Comparison of ENCODE assay signal across 23 cellular contexts in the genomic region with DNA sequence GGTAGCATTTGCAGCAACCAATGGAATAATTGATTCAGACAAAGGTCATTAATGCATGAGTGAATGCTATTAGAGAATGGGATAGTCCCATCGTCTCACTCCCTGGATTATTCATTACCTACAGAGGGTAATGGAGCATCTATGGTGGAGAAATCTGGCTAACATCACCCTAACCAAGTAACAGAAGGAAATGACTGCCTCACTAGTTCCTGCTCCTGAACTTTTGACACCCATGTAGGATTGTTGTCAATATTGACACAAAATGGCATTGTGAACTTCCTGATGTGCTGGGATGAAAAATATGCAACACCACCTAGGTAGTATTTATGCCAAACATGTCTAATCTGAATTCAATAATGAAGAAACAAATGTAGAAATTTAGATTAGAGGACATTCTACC. TPM values are rescaled to one million over a fixed set of nuclear protein-coding genes. Genes with fewer than 3 reads are reported as not detected.
DNase-seq lines count a peak whose midpoint lies in the region; ATAC-seq, FAIRE-seq and TF ChIP-seq lines count a peak whose summit lies in the region.
"Had no signal": no experiment of that assay in that cellular context is flagged by ENCODE, and none has a peak within 500 bp of the region (broad histone marks: within the 10 kb centered on the region; RNA-seq: fewer than 3 reads in every experiment).

No MANE protein-coding gene starts in this region.

- H3K4me2 ChIP-seq in A549 = peak overlapping the region; percentile 38
- H3K4me2 ChIP-seq: BLaER1, SK-N-SH had no signal

- intact Hi-C loops in left colon (cut with DNase I, micrococcal nuclease) (no loop called here), tibial artery (cut with DNase I; ENCODE audit: low total_unique reads) (no loop called here)

- TF ChIP-seq CTCF in A549 (IDR thresholded peaks at IDR 0.05) (no peak), tibial artery (IDR thresholded peaks at IDR 0.05) (no peak)

- POLR2A ChIA-PET in A549 (lab: Yijun Ruan, JAX) = no interaction called here

- 0% methylated on average over 1 of the region's 1 CpG for WGBS in A549 (ENCODE audit: missing lambda C conversion rate)

- no peaks in the 10 kb centered on the region for H3K36me3 ChIP-seq in tibial artery
- H3K36me3 ChIP-seq: BLaER1 had no signal

- FAIRE-seq in A549 (lab: Jason Lieb, UNC) = no peak
- FAIRE-seq: GM18507, H1 had no signal

- H3K4me1 ChIP-seq in A549 = peaks cover 8% of the 10 kb centered on the region; the same call in 2 of the 3 replicates
- no peaks in the 10 kb centered on the region for H3K4me1 ChIP-seq in tibial artery
- H3K4me1 ChIP-seq: BLaER1 had no signal

- TF ChIP-seq RAD21 in A549 (conservative IDR thresholded peaks at IDR 0.05 in 1 of 2, IDR thresholded peaks at IDR 0.05 in 1 of 2) = no peak

- H3K27ac Mint-ChIP-seq in natural killer cell treated with Interleukin-12 subunit alpha and Interleukin-12 subunit beta and Interleukin-15 and Interleukin-18, amount 100 ng/mL, for 72 hours = no peak overlapping the region
- H3K27ac Mint-ChIP-seq: CD4-positive, CD25-positive, alpha-beta regulatory T cell; IgD-negative memory B cell had no signal

- no peak overlapping the region for H3K4me3 ChIP-seq in A549
- H3K4me3 ChIP-seq in tibial artery = no peak overlapping the region
- H3K4me3 ChIP-seq: BLaER1 had no signal

- TF ChIP-seq POLR2A in A549 (IDR thresholded peaks at IDR 0.05; ENCODE audit: low read length) (no peak), GM18505 (IDR thresholded peaks at IDR 0.05; ENCODE audit: borderline replicate concordance, extremely low read depth, insufficient read depth, insufficient read length) (no peak)

- H3K9me3 ChIP-seq in A549 = no peaks in the 10 kb centered on the region
- H3K9me3 ChIP-seq in tibial artery = no peaks in the 10 kb centered on the region
- H3K9me3 ChIP-seq: BLaER1, SK-N-SH had no signal

- H3K27ac ChIP-seq in A549 (no peak overlapping the region), tibial artery (no peak overlapping the region)
- H3K27ac ChIP-seq: BLaER1 had no signal

- peak in 1 of 2 experiments; percentile 52 for DNase-seq in A549 (ENCODE audit: low read depth in 1 of 2, low spot score in 1 of 2)
- DNase-seq in DMS53 treated with DMSO at 0.1 percent for 48 hours (lab: John Stamatoyannopoulos, UW; ENCODE audit: unreplicated experiment) = peak; percentile 9
- DNase-seq in left colon = no peak
- DNase-seq in mucosa of gallbladder (ENCODE audit: low spot score) = peak; percentile 59
- DNase-seq in natural killer cell treated with Interleukin-12 subunit alpha and Interleukin-12 subunit beta and Interleukin-15 and Interleukin-18, amount 100 ng/mL, for 72 hours (ENCODE audit: low spot score) = no peak
- DNase-seq in tibial artery = no peak
- DNase-seq: CD4-positive, CD25-positive, alpha-beta regulatory T cell; DND-41; HCEC 1CT; NCI-H1092 treated with DMSO at 0.1 percent for 48 hours; NCI-H1436 treated with DMSO at 0.1 percent for 48 hours; NCI-H187 treated with DMSO at 0.1 percent for 48 hours; NCI-H446; NCI-H524 treated with DMSO at 0.1 percent for 48 hours; NCI-H82; NK-92 treated with Interleukin-12 subunit alpha and Interleukin-12 subunit beta, amount 100 ng/mL, for 24 hours; PC-3; SK-N-SH had no signal

- ATAC-seq in A549 (no peak), left colon (peak; percentile 94), GM18505 (IDR thresholded peaks at IDR 0.05; ENCODE audit: unreplicated experiment) (no peak)
- ATAC-seq in natural killer cell treated with Interleukin-12 subunit alpha and Interleukin-12 subunit beta and Interleukin-15 and Interleukin-18, amount 100 ng/mL, for 72 hours = no peak
- ATAC-seq: PC-3 had no signal

- TF ChIP-seq EP300 in A549 (IDR thresholded peaks at IDR 0.05) = no peak

- H3K9me3 Mint-ChIP-seq in natural killer cell treated with Interleukin-12 subunit alpha and Interleukin-12 subunit beta and Interleukin-15 and Interleukin-18, amount 100 ng/mL, for 72 hours = no peaks in the 10 kb centered on the region
- H3K9me3 Mint-ChIP-seq: IgD-negative memory B cell had no signal

- no peaks in the 10 kb centered on the region for H3K36me3 Mint-ChIP-seq in natural killer cell treated with Interleukin-12 subunit alpha and Interleukin-12 subunit beta and Interleukin-15 and Interleukin-18, amount 100 ng/mL, for 72 hours
- H3K36me3 Mint-ChIP-seq: CD4-positive, CD25-positive, alpha-beta regulatory T cell; IgD-negative memory B cell had no signal

- CTCF ChIA-PET in A549 (lab: Yijun Ruan, JAX) = no interaction called here

- peaks cover 11 to 33% of the 10 kb centered on the region in 2 donors for H3K27me3 Mint-ChIP-seq in natural killer cell treated with Interleukin-12 subunit alpha and Interleukin-12 subunit beta and Interleukin-15 and Interleukin-18, amount 100 ng/mL, for 72 hours
- H3K27me3 Mint-ChIP-seq: CD4-positive, CD25-positive, alpha-beta regulatory T cell had no signal

- H3K4me1 Mint-ChIP-seq in natural killer cell treated with Interleukin-12 subunit alpha and Interleukin-12 subunit beta and Interleukin-15 and Interleukin-18, amount 100 ng/mL, for 72 hours (ENCODE audit: low read depth in 2 of 2) = no peaks in the 10 kb centered on the region
- H3K4me1 Mint-ChIP-seq: CD4-positive, CD25-positive, alpha-beta regulatory T cell; IgD-negative memory B cell had no signal

- H3K27me3 ChIP-seq in tibial artery = no peaks in the 10 kb centered on the region
- H3K27me3 ChIP-seq: BLaER1 had no signal

- H3K4me3 Mint-ChIP-seq in natural killer cell treated with Interleukin-12 subunit alpha and Interleukin-12 subunit beta and Interleukin-15 and Interleukin-18, amount 100 ng/mL, for 72 hours = no peak overlapping the region
- H3K4me3 Mint-ChIP-seq: CD4-positive, CD25-positive, alpha-beta regulatory T cell; IgD-negative memory B cell had no signal

TF ChIP-seq in A549, 52 proteins besides CTCF, POLR2A, EP300 and RAD21 (continues in another document):
- TF ChIP-seq, protein P1, sequence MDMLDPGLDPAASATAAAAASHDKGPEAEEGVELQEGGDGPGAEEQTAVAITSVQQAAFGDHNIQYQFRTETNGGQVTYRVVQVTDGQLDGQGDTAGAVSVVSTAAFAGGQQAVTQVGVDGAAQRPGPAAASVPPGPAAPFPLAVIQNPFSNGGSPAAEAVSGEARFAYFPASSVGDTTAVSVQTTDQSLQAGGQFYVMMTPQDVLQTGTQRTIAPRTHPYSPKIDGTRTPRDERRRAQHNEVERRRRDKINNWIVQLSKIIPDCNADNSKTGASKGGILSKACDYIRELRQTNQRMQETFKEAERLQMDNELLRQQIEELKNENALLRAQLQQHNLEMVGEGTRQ (IDR thresholded peaks at IDR 0.05) = no peak
- TF ChIP-seq HDAC2 (IDR thresholded peaks at IDR 0.05) (no peak), TP53 (CRISPR knock-in tag; IDR thresholded peaks at IDR 0.05) (no peak), FOSB (CRISPR knock-in tag; IDR thresholded peaks at IDR 0.05) (no peak), SREBF2 (IDR thresholded peaks at IDR 0.05) (no peak), CBX2 (IDR thresholded peaks at IDR 0.05; ENCODE audit: borderline replicate concordance, low read depth) (no peak), NR3C1 (IDR thresholded peaks at IDR 0.05) (no peak), HOXA7 (CRISPR knock-in tag; IDR thresholded peaks at IDR 0.05) (no peak), ZC3H11A (IDR thresholded peaks at IDR 0.05) (no peak)
- TF ChIP-seq, protein P2, sequence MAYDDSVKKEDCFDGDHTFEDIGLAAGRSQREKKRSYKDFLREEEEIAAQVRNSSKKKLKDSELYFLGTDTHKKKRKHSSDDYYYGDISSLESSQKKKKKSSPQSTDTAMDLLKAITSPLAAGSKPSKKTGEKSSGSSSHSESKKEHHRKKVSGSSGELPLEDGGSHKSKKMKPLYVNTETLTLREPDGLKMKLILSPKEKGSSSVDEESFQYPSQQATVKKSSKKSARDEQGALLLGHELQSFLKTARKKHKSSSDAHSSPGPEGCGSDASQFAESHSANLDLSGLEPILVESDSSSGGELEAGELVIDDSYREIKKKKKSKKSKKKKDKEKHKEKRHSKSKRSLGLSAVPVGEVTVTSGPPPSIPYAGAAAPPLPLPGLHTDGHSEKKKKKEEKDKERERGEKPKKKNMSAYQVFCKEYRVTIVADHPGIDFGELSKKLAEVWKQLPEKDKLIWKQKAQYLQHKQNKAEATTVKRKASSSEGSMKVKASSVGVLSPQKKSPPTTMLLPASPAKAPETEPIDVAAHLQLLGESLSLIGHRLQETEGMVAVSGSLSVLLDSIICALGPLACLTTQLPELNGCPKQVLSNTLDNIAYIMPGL (CRISPR knock-in tag; IDR thresholded peaks at IDR 0.05; ENCODE audit: borderline replicate concordance) = no peak
- TF ChIP-seq, protein P3, sequence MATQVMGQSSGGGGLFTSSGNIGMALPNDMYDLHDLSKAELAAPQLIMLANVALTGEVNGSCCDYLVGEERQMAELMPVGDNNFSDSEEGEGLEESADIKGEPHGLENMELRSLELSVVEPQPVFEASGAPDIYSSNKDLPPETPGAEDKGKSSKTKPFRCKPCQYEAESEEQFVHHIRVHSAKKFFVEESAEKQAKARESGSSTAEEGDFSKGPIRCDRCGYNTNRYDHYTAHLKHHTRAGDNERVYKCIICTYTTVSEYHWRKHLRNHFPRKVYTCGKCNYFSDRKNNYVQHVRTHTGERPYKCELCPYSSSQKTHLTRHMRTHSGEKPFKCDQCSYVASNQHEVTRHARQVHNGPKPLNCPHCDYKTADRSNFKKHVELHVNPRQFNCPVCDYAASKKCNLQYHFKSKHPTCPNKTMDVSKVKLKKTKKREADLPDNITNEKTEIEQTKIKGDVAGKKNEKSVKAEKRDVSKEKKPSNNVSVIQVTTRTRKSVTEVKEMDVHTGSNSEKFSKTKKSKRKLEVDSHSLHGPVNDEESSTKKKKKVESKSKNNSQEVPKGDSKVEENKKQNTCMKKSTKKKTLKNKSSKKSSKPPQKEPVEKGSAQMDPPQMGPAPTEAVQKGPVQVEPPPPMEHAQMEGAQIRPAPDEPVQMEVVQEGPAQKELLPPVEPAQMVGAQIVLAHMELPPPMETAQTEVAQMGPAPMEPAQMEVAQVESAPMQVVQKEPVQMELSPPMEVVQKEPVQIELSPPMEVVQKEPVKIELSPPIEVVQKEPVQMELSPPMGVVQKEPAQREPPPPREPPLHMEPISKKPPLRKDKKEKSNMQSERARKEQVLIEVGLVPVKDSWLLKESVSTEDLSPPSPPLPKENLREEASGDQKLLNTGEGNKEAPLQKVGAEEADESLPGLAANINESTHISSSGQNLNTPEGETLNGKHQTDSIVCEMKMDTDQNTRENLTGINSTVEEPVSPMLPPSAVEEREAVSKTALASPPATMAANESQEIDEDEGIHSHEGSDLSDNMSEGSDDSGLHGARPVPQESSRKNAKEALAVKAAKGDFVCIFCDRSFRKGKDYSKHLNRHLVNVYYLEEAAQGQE (IDR thresholded peaks at IDR 0.05) = no peak

RNA-seq across cellular contexts. Expression of a gene that starts 44.0 kb away (rescaled TPM):
- 3.0 and 3.1 TPM in 2 replicates for polyA plus RNA-seq in A549 (2011; rRNA removed)
- polyA plus RNA-seq in A549 (2012; cell fraction: cytosol; rRNA removed) = 6.3 and 8.3 TPM in 2 replicates
- polyA plus RNA-seq in A549 (2012; cell fraction: nucleus; rRNA removed) = 24.5 and 25.4 TPM in 2 replicates
- polyA plus RNA-seq in A549 (2017; fragmentation: RNase III; extraction: RNeasy Plus Mini Kit Qiagen cat#74134 plus additional on column Dnase treatment) = 11.0 to 11.7 TPM (median 11.5 TPM) in 3 replicates
- polyA minus RNA-seq in A549 (2011; rRNA and poly(A)+ RNA removed) = 5.1 and 8.7 TPM in 2 replicates
- total RNA-seq in left colon = 1 to 10 TPM; 1.2 to 1.3 TPM
- 0.66 TPM for total RNA-seq in mucosa of gallbladder
- total RNA-seq in natural killer cell treated with Interleukin-12 subunit alpha and Interleukin-12 subunit beta and Interleukin-15 and Interleukin-18, amount 100 ng/mL, for 72 hours = not detected
- total RNA-seq: CD4-positive, CD25-positive, alpha-beta regulatory T cell had no signal
- polyA plus RNA-seq: CD4-positive, CD25-positive, alpha-beta regulatory T cell; IgD-negative memory B cell had no signal

Comparison
In these comparisons a context has a peak if more than half of its experiments do, and no peak if none do; other contexts are left out.
1. DNase-seq: peak in DMS53 treated with DMSO at 0.1 percent for 48 hours (single experiment) and mucosa of gallbladder (single experiment); none in left colon (0 of 2), natural killer cell treated with Interleukin-12 subunit alpha and Interleukin-12 subunit beta and Interleukin-15 and Interleukin-18, amount 100 ng/mL, for 72 hours (single experiment) and tibial artery (0 of 2).